ENCODE assay signal across 17 cellular contexts in the genomic region with DNA sequence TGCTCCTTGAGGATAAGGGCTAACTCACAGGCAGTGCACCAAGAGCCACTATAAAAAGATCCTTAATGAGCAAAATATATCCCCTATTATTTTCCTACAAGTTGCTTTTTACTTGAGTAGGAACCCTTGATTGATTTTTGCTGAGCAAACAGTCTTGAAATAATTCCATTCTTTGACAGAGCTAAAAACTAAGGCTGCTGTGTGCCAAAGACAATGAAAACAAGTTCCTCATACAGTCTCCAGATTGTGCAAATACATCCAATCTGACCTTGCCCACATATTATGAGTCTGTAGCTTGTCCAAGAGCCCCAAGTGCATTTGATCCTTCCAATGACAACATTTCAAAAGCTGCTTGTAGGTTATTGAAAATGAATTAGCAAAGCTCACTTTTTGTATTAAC.
"Had no signal": no experiment of that assay in that cellular context is flagged by ENCODE, and none has a peak within 500 bp of the region (broad histone marks: within the 10 kb centered on the region; RNA-seq: fewer than 3 reads in every experiment).

No MANE protein-coding gene starts in this region.

- H3K27ac ChIP-seq: colonic mucosa, psoas muscle, testis had no signal

- H3K27ac Mint-ChIP-seq: activated B cell treated with CpG ODN at 0.5 μM for 24 hours; activated CD4-positive, alpha-beta T cell treated with anti-CD3 and anti-CD28 coated beads, Interleukin-2, amount 10 ng/mL, durations not matched to agents 24 days and 14 days; activated naive CD4-positive, alpha-beta T cell treated with anti-CD3 and anti-CD28 coated beads, Interleukin-2, amount 50 U/mL, for 24 hours; natural killer cell had no signal

- H3K4me3 ChIP-seq: colonic mucosa, psoas muscle, testis had no signal

- ATAC-seq: natural killer cell; psoas muscle; stimulated activated naive CD8-positive, alpha-beta T cell treated with anti-CD3 and anti-CD28 coated beads, Interleukin-15, Interleukin-2, amounts not matched to agents 100 U/mL and 50 U/mL, for 24 hours had no signal

- H3K36me3 ChIP-seq: colonic mucosa had no signal

- H3K9me3 ChIP-seq: colonic mucosa, psoas muscle, testis had no signal

- H3K27me3 Mint-ChIP-seq: activated B cell treated with CpG ODN at 0.5 μM for 24 hours; activated CD4-positive, alpha-beta T cell treated with anti-CD3 and anti-CD28 coated beads, Interleukin-2, amount 10 ng/mL, durations not matched to agents 24 days and 14 days; activated naive CD4-positive, alpha-beta T cell treated with anti-CD3 and anti-CD28 coated beads, Interleukin-2, amount 50 U/mL, for 24 hours had no signal

- H3K36me3 Mint-ChIP-seq: natural killer cell had no signal

- H3K9me3 Mint-ChIP-seq: activated B cell treated with CpG ODN at 0.5 μM for 24 hours; activated CD4-positive, alpha-beta T cell treated with anti-CD3 and anti-CD28 coated beads, Interleukin-2, amount 10 ng/mL, durations not matched to agents 24 days and 14 days; activated naive CD4-positive, alpha-beta T cell treated with anti-CD3 and anti-CD28 coated beads, Interleukin-2, amount 50 U/mL, for 24 hours; natural killer cell had no signal

- H3K4me3 Mint-ChIP-seq: activated B cell treated with CpG ODN at 0.5 μM for 24 hours; activated CD4-positive, alpha-beta T cell treated with anti-CD3 and anti-CD28 coated beads, Interleukin-2, amount 10 ng/mL, durations not matched to agents 24 days and 14 days; activated naive CD4-positive, alpha-beta T cell treated with anti-CD3 and anti-CD28 coated beads, Interleukin-2, amount 50 U/mL, for 24 hours; natural killer cell had no signal

- H3K4me1 ChIP-seq: colonic mucosa, testis had no signal

- H3K27me3 ChIP-seq: colonic mucosa, testis had no signal

- DNase-seq: activated B cell treated with CpG ODN at 0.5 μM for 24 hours; activated CD4-positive, alpha-beta T cell treated with anti-CD3 and anti-CD28 coated beads, Interleukin-2, amount 10 ng/mL, durations not matched to agents 24 days and 14 days; activated T-cell treated with anti-CD3 and anti-CD28 coated beads for 4 hours; amniotic stem cell; colonic mucosa; effector CD4-positive, alpha-beta T cell; glutamatergic neuron; left cardiac atrium; mammary epithelial cell; natural killer cell; psoas muscle; stimulated activated CD4-positive, alpha-beta T cell treated with anti-CD3 and anti-CD28 coated beads, Interleukin-4, amount 100 ng/mL, for 1 hour; stimulated activated CD8-positive, alpha-beta memory T cell treated with anti-CD3 and anti-CD28 coated beads, Interleukin-4, amount 100 ng/mL, for 48 hours; stimulated activated naive CD8-positive, alpha-beta T cell treated with anti-CD3 and anti-CD28 coated beads, Interleukin-15, Interleukin-2, amounts not matched to agents 100 U/mL and 50 U/mL, for 24 hours; T-helper 2 cell; testis had no signal
